Comparison of ENCODE assay signal across 1 cellular context in the genomic region with DNA sequence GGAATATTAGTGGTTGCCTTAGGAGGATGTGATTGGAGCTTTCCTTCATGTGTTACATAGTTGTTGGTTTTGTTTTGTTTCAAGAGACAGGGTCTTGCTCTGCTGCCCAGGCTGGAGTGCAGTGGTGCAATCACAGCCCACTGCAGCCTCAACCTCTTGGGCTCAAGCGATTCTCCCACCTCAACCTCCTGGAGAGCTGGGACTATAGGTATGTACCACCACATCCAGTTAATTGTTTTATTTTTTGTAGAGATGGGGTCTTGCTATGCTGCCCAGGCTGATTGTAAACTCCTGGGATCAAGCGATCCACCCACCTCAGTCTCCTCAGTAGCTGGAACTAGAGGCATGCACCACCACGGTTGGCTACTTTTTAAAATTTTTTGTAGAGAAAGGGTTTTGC.
TF ChIP-seq lines count a peak whose summit lies in the region.

No MANE protein-coding gene starts in this region.

TF ChIP-seq in HEK293, 187 proteins besides CTCF, POLR2A, EP300 and RAD21 (continued from another document):
- 0 out of 2 replicates have a peak, but pooled peaks have one; percentile 24 for TF ChIP-seq ZNF121 (tag by site-specific recombination; IDR thresholded peaks at IDR 0.05)
- no peak for TF ChIP-seq ZNF510 (tag by site-specific recombination; IDR thresholded peaks at IDR 0.05; ENCODE audit: insufficient replicate concordance)
- TF ChIP-seq, protein P1, sequence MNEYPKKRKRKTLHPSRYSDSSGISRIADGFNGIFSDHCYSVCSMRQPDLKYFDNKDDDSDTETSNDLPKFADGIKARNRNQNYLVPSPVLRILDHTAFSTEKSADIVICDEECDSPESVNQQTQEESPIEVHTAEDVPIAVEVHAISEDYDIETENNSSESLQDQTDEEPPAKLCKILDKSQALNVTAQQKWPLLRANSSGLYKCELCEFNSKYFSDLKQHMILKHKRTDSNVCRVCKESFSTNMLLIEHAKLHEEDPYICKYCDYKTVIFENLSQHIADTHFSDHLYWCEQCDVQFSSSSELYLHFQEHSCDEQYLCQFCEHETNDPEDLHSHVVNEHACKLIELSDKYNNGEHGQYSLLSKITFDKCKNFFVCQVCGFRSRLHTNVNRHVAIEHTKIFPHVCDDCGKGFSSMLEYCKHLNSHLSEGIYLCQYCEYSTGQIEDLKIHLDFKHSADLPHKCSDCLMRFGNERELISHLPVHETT (tag by site-specific recombination; IDR thresholded peaks at IDR 0.05) = no peak
- TF ChIP-seq ZNF132 (tag by site-specific recombination; IDR thresholded peaks at IDR 0.05; ENCODE audit: borderline replicate concordance) = no peak
- TF ChIP-seq, protein P2, sequence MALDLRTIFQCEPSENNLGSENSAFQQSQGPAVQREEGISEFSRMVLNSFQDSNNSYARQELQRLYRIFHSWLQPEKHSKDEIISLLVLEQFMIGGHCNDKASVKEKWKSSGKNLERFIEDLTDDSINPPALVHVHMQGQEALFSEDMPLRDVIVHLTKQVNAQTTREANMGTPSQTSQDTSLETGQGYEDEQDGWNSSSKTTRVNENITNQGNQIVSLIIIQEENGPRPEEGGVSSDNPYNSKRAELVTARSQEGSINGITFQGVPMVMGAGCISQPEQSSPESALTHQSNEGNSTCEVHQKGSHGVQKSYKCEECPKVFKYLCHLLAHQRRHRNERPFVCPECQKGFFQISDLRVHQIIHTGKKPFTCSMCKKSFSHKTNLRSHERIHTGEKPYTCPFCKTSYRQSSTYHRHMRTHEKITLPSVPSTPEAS (tag by site-specific recombination; IDR thresholded peaks at IDR 0.05) = no peak
